14 cellular contexts compared by ENCODE assay signal in the genomic region with DNA sequence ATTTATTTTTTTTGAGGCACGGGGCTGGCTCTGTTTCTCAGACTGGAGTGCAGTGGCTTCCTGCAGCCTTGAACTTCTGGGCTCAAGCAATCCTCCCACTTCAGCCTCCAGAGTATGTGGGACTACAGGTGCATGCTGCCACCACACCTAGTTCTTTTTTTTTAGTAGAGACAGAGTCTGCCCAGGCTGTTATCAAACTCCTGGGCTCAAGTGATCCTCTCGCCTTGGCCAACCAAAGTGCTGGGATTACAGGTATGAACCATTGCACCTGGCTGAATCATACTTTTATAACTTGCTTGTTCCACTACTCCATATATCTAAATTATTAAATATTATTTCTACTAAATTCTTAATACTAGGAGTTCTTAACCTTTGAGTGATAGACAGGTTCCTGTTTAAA.
DNase-seq lines count a peak whose midpoint lies in the region; ATAC-seq and TF ChIP-seq lines count a peak whose summit lies in the region.
"Had no signal": no experiment of that assay in that cellular context is flagged by ENCODE, and none has a peak within 500 bp of the region (broad histone marks: within the 10 kb centered on the region; RNA-seq: fewer than 3 reads in every experiment).

No MANE protein-coding gene starts in this region.

- peaks cover 18 to 87% (median 59%) of the 10 kb centered on the region in 10 experiments for H3K4me1 ChIP-seq in BLaER1 treated with 17β-estradiol and CSF1 and Interleukin-3, amounts not matched to agents 10 nM and 100 nM
- H3K4me1 ChIP-seq in mammary epithelial cell (ENCODE audit: insufficient read depth, low read length) (peaks cover 33% of the 10 kb centered on the region), SK-N-SH (ENCODE audit: control insufficient read depth in 1 of 2, insufficient read depth in 2 of 2, low read depth in 1 of 2, low read length in 1 of 2) (peaks cover 17 to 41% of the 10 kb centered on the region in 2 experiments; a peak in 3 of 4 replicates)

- BruUV-seq in mammary epithelial cell (replicated peaks; lab: Mats Ljungman, UMichigan), result no TSS peak

- no peaks in the 10 kb centered on the region for H4K20me1 ChIP-seq in BLaER1 treated with 17β-estradiol and CSF1 and Interleukin-3, amounts not matched to agents 10 nM and 100 nM
- H4K20me1 ChIP-seq in mammary epithelial cell (ENCODE audit: insufficient read depth, low read length), result no peaks in the 10 kb centered on the region
- H4K20me1 ChIP-seq in SK-N-SH (ENCODE audit: insufficient read depth), result no peaks in the 10 kb centered on the region

- POLR2A ChIA-PET in naive thymus-derived CD8-positive, alpha-beta T cell (lab: Charles Lee), result interaction anchor here (0.6 to 14.0 kb wide), 14 partner anchors 9 to 157 kb away, joined by 3 to 283 read pairs (median 3); partner anchors contain the start of gene BTG1
- POLR2A ChIA-PET in activated CD4-positive, alpha-beta memory T cell treated with anti-CD3 and anti-CD28 coated beads, Interleukin-2, amount 10 ng/mL, durations not matched to agents 7 days and 5 days (lab: Charles Lee), result interaction anchor here (0.6 to 5.7 kb wide), 7 partner anchors 15 to 350 kb away, joined by 3 to 153 read pairs (median 4); partner anchors contain the start of gene BTG1
- POLR2A ChIA-PET in SK-N-SH (lab: Yijun Ruan, JAX), result no interaction called here

- CTCF ChIA-PET in mammary epithelial cell (lab: Charles Lee; ENCODE audit: low non-redundant PET) (interaction anchor here (0.7 kb wide), 1 partner anchor 174 kb away, joined by 6 read pairs; no protein-coding TSS in a partner anchor), SK-N-SH (lab: Yijun Ruan, JAX) (interaction anchor here (0.7 to 0.9 kb wide), 2 partner anchors 11 to 110 kb away, joined by 3 read pairs; no protein-coding TSS in a partner anchor)
- CTCF ChIA-PET in activated CD4-positive, alpha-beta memory T cell treated with anti-CD3 and anti-CD28 coated beads, Interleukin-2, amount 10 ng/mL, durations not matched to agents 7 days and 5 days (lab: Charles Lee), result interaction anchor here (0.6 to 1.1 kb wide), 3 partner anchors 7 to 109 kb away, joined by 3 read pairs; no protein-coding TSS in a partner anchor

- peaks cover 0 to 8% (median 0%) of the 10 kb centered on the region in 11 experiments; a peak in 5 of 22 replicates for H3K9me3 ChIP-seq in BLaER1 treated with 17β-estradiol and CSF1 and Interleukin-3, amounts not matched to agents 10 nM and 100 nM (replicated peaks in 1 of 11)
- H3K9me3 ChIP-seq in mammary epithelial cell (replicated peaks; ENCODE audit: insufficient read depth, low read length) (no peaks in the 10 kb centered on the region), SK-N-SH (no peaks in the 10 kb centered on the region)
- H3K9me3 ChIP-seq: thyroid gland had no signal

- DNase-seq in G401 (ENCODE audit: low spot score) (peak; percentile 16), mammary epithelial cell (peak; percentile 29), NCI-H1105 treated with DMSO at 0.1 percent for 48 hours (lab: John Stamatoyannopoulos, UW) (no peak), SK-N-SH (no peak)
- DNase-seq in naive thymus-derived CD8-positive, alpha-beta T cell, result no peak
- no peak for DNase-seq in activated CD4-positive, alpha-beta memory T cell treated with anti-CD3 and anti-CD28 coated beads, Interleukin-2, amount 10 ng/mL, durations not matched to agents 7 days and 5 days
- DNase-seq: activated naive CD4-positive, alpha-beta T cell treated with Interleukin-2 at 50 U/mL for 16 hours; GF-D8 had no signal

- H3K27me3 ChIP-seq in BLaER1 treated with 17β-estradiol and CSF1 and Interleukin-3, amounts not matched to agents 10 nM and 100 nM, result no peaks in the 10 kb centered on the region
- no peaks in the 10 kb centered on the region for H3K27me3 ChIP-seq in mammary epithelial cell (ENCODE audit: insufficient read depth, low read length)
- no peaks in the 10 kb centered on the region for H3K27me3 ChIP-seq in SK-N-SH (ENCODE audit: insufficient read depth)
- H3K27me3 ChIP-seq: thyroid gland had no signal

- H3K4me3 Mint-ChIP-seq in naive thymus-derived CD8-positive, alpha-beta T cell, result peak overlapping the region in 3 of 10 donors; percentile 88 to 92 (median 89)
- H3K4me3 Mint-ChIP-seq in activated CD4-positive, alpha-beta memory T cell treated with anti-CD3 and anti-CD28 coated beads, Interleukin-2, amount 10 ng/mL, durations not matched to agents 7 days and 5 days, result no peak overlapping the region

- 83% methylated on average over 2 of the region's 2 CpGs for WGBS in mammary epithelial cell (ENCODE audit: low coverage, missing lambda C conversion rate)
- WGBS in SK-N-SH (ENCODE audit: low lambda C conversion rate), result 92% methylated on average over 2 of the region's 2 CpGs

- no peaks in the 10 kb centered on the region for H3F3A ChIP-seq in SK-N-SH (replicated peaks; ENCODE audit: insufficient read depth)

- no peak for TF ChIP-seq RAD21 in SK-N-SH (IDR thresholded peaks at IDR 0.05; ENCODE audit: low read length)

- H3K27ac ChIP-seq in BLaER1 treated with 17β-estradiol and CSF1 and Interleukin-3, amounts not matched to agents 10 nM and 100 nM, result peak overlapping the region in 3 of 11 experiments; percentile 41 to 63 (median 57); a peak in 4 of 22 replicates
- H3K27ac ChIP-seq in mammary epithelial cell (ENCODE audit: insufficient read depth, low read depth, low read length) (no peak overlapping the region), SK-N-SH (ENCODE audit: low read depth in 2 of 2, low read length in 1 of 2) (no peak overlapping the region; a peak in 1 of 4 replicates)
- H3K27ac ChIP-seq: parathyroid adenoma had no signal

- H3K79me2 ChIP-seq in mammary epithelial cell (ENCODE audit: insufficient read depth, low read length), result no peaks in the 10 kb centered on the region
- no peaks in the 10 kb centered on the region for H3K79me2 ChIP-seq in SK-N-SH (ENCODE audit: insufficient read depth)
- H3K79me2 ChIP-seq: parathyroid adenoma had no signal

- H3K9ac ChIP-seq in BLaER1 treated with 17β-estradiol and CSF1 and Interleukin-3, amounts not matched to agents 10 nM and 100 nM, result no peak overlapping the region; a peak in 1 of 22 replicates
- H3K9ac ChIP-seq in mammary epithelial cell (ENCODE audit: insufficient read depth, low read length) (no peak overlapping the region), SK-N-SH (no peak overlapping the region)
- H3K9ac ChIP-seq: parathyroid adenoma had no signal

- H2AFZ ChIP-seq in mammary epithelial cell (ENCODE audit: low read depth, low read length) (no peak overlapping the region), SK-N-SH (ENCODE audit: low read depth) (no peak overlapping the region)

- peak overlapping the region in 7 of 11 experiments; percentile 53 to 91 (median 81); a peak in 12 of 22 replicates for H3K4me2 ChIP-seq in BLaER1 treated with 17β-estradiol and CSF1 and Interleukin-3, amounts not matched to agents 10 nM and 100 nM
- H3K4me2 ChIP-seq in mammary epithelial cell (ENCODE audit: insufficient read depth, low read depth, low read length), result no peak overlapping the region
- no peak overlapping the region for H3K4me2 ChIP-seq in SK-N-SH

- dilution Hi-C loops in mammary epithelial cell (cut with HindIII; ENCODE audit: low sequenced_read_pairs), result loop anchor here (5.0 kb wide), 2 partner anchors 73 to 82 kb away; no protein-coding TSS in a partner anchor

- H3K9me3 Mint-ChIP-seq in naive thymus-derived CD8-positive, alpha-beta T cell, result peaks cover 0 to 10% (median 0%) of the 10 kb centered on the region in 9 donors
- peaks cover 8% of the 10 kb centered on the region for H3K9me3 Mint-ChIP-seq in activated CD4-positive, alpha-beta memory T cell treated with anti-CD3 and anti-CD28 coated beads, Interleukin-2, amount 10 ng/mL, durations not matched to agents 7 days and 5 days
- H3K9me3 Mint-ChIP-seq: CD14-positive monocyte had no signal

- peaks cover 41 to 99% (median 94%) of the 10 kb centered on the region in 4 donors for H3K4me1 Mint-ChIP-seq in naive thymus-derived CD8-positive, alpha-beta T cell
- peaks cover 66% of the 10 kb centered on the region for H3K4me1 Mint-ChIP-seq in activated CD4-positive, alpha-beta memory T cell treated with anti-CD3 and anti-CD28 coated beads, Interleukin-2, amount 10 ng/mL, durations not matched to agents 7 days and 5 days

- no peak for TF ChIP-seq CTCF in mammary epithelial cell (conservative IDR thresholded peaks at IDR 0.05 in 1 of 2, IDR thresholded peaks at IDR 0.05 in 1 of 2; ENCODE audit: extremely low read depth in 1 of 2, insufficient read depth in 1 of 2, low read depth in 1 of 2, low read length in 2 of 2)
- TF ChIP-seq CTCF in SK-N-SH (IDR thresholded peaks at IDR 0.05), result no peak

- intact Hi-C loops in mammary epithelial cell (cut with micrococcal nuclease), result no loop called here

- TF ChIP-seq EP300 in SK-N-SH (IDR thresholded peaks at IDR 0.05; ENCODE audit: borderline replicate concordance in 1 of 2, low read depth in 1 of 2, low read length in 1 of 2), result no peak

- H3K27me3 Mint-ChIP-seq in naive thymus-derived CD8-positive, alpha-beta T cell, result no peaks in the 10 kb centered on the region
- no peaks in the 10 kb centered on the region for H3K27me3 Mint-ChIP-seq in activated CD4-positive, alpha-beta memory T cell treated with anti-CD3 and anti-CD28 coated beads, Interleukin-2, amount 10 ng/mL, durations not matched to agents 7 days and 5 days
- H3K27me3 Mint-ChIP-seq: activated CD8-positive, alpha-beta memory T cell treated with anti-CD3 and anti-CD28 coated beads, Interleukin-2, amount 10 ng/mL, durations not matched to agents 7 days and 5 days had no signal

- no peak overlapping the region for H3K4me3 ChIP-seq in BLaER1 treated with 17β-estradiol and CSF1 and Interleukin-3, amounts not matched to agents 10 nM and 100 nM
- H3K4me3 ChIP-seq in mammary epithelial cell (replicated peaks in 1 of 3; ENCODE audit: insufficient read depth in 1 of 3, low read depth in 2 of 3, low read length in 3 of 3) (no peak overlapping the region), SK-N-SH (ENCODE audit: low read depth in 2 of 2, low read length in 1 of 2) (no peak overlapping the region)

- in situ Hi-C loops in G401 (cut with HindIII; ENCODE audit: low sequenced_read_pairs), result no loop called here
- in situ Hi-C loops in mammary epithelial cell (cut with MboI; ENCODE audit: low sequenced_read_pairs in 2 of 2), result no loop called here

- no peaks in the 10 kb centered on the region for H3K36me3 ChIP-seq in BLaER1 treated with 17β-estradiol and CSF1 and Interleukin-3, amounts not matched to agents 10 nM and 100 nM
- H3K36me3 ChIP-seq in mammary epithelial cell (ENCODE audit: insufficient read depth, low read length) (no peaks in the 10 kb centered on the region), SK-N-SH (replicated peaks in 1 of 2; ENCODE audit: control insufficient read depth in 1 of 2, insufficient read depth in 2 of 2, low read length in 1 of 2) (no peaks in the 10 kb centered on the region)
- H3K36me3 ChIP-seq: thyroid gland had no signal

- peaks cover 0 to under 1% (median 0%) of the 10 kb centered on the region in 3 donors for H3K36me3 Mint-ChIP-seq in naive thymus-derived CD8-positive, alpha-beta T cell
- H3K36me3 Mint-ChIP-seq in activated CD4-positive, alpha-beta memory T cell treated with anti-CD3 and anti-CD28 coated beads, Interleukin-2, amount 10 ng/mL, durations not matched to agents 7 days and 5 days (ENCODE audit: low read depth), result peaks cover 17% of the 10 kb centered on the region
- H3K36me3 Mint-ChIP-seq: CD14-positive monocyte had no signal

- no peaks in the 10 kb centered on the region for H3K9me2 ChIP-seq in SK-N-SH

- ATAC-seq in naive thymus-derived CD8-positive, alpha-beta T cell, result no peak
- no peak for ATAC-seq in HG03469 (IDR thresholded peaks at IDR 0.05; ENCODE audit: unreplicated experiment)

- peak overlapping the region; percentile 83 to 100 (median 99) for H3K27ac Mint-ChIP-seq in naive thymus-derived CD8-positive, alpha-beta T cell
- H3K27ac Mint-ChIP-seq in activated CD4-positive, alpha-beta memory T cell treated with anti-CD3 and anti-CD28 coated beads, Interleukin-2, amount 10 ng/mL, durations not matched to agents 7 days and 5 days, result no peak overlapping the region

Comparison
In these comparisons a context has a peak if more than half of its experiments do, and no peak if none do; other contexts are left out.
1. H3K4me2 ChIP-seq: peak in BLaER1 treated with 17β-estradiol and CSF1 and Interleukin-3, amounts not matched to agents 10 nM and 100 nM (7 of 11); none in mammary epithelial cell (single experiment) and SK-N-SH (single experiment).
2. DNase-seq: peak in G401 (single experiment) and mammary epithelial cell (single experiment); none in naive thymus-derived CD8-positive, alpha-beta T cell (0 of 10), NCI-H1105 treated with DMSO at 0.1 percent for 48 hours (single experiment), activated CD4-positive, alpha-beta memory T cell treated with anti-CD3 and anti-CD28 coated beads, Interleukin-2, amount 10 ng/mL, durations not matched to agents 7 days and 5 days (single experiment) and SK-N-SH (single experiment).